In the genomic region with DNA sequence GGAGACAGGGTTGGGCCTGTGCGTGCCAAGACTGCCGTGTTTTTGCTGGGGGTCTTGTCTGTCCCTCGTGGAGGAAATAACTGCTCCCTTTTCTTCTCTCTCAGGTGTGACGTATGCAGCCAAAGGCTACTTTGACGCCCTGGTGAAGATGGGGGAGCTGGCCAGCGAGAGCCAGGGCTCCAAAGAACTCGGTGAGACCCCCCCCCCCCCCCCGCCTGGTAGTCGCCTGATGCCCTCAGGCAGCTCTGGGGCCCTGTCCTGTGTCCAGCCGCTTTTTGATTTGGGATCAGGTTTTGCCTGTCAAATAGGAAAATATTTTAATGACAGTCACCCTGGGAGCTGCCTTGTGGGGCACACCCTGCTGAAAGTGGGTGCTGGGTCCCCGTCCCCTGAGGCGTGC, we compare ENCODE assay signal across 14 cellular contexts. TPM values are rescaled to one million over a fixed set of nuclear protein-coding genes. Genes with fewer than 3 reads are reported as not detected.
A peak's percentile ranks its signal among the peaks of the same experiment; 100 is the strongest.
DNase-seq lines count a peak whose midpoint lies in the region; ATAC-seq and TF ChIP-seq lines count a peak whose summit lies in the region.
"Had no signal": no experiment of that assay in that cellular context is flagged by ENCODE, and none has a peak within 500 bp of the region (broad histone marks: within the 10 kb centered on the region; RNA-seq: fewer than 3 reads in every experiment).

No MANE protein-coding gene starts in this region.

- H3K4me1 ChIP-seq in right atrium auricular region (peaks cover 0 to 42% of the 10 kb centered on the region in 2 donors), right cardiac atrium (ENCODE audit: control insufficient read depth, insufficient read depth, low read length) (peaks cover 13% of the 10 kb centered on the region), psoas muscle (peaks cover 9% of the 10 kb centered on the region)

- no peak overlapping the region for H3K27ac Mint-ChIP-seq in stimulated activated naive B cell treated with anti-CD40 and anti-IgM and Interleukin-4, amounts not matched to agents 10 μg/mL and 1 μg/mL and 100 μg/mL, for 72 hours
- H3K27ac Mint-ChIP-seq: T-helper 1 cell treated with Interleukin-12 subunit alpha and Interleukin-12 subunit beta and Interleukin-4 antibody, amounts not matched to agents 30 μg/mL and 1 μg/mL, for 36 hours had no signal

- H3K27me3 ChIP-seq in right atrium auricular region (no peaks in the 10 kb centered on the region), right cardiac atrium (ENCODE audit: control insufficient read depth, insufficient read depth) (no peaks in the 10 kb centered on the region), psoas muscle (ENCODE audit: insufficient read depth in 3 of 3, low read length in 2 of 3) (no peaks in the 10 kb centered on the region)
- H3K27me3 ChIP-seq: brain microvascular endothelial cell had no signal

- no peak overlapping the region for H3K4me3 Mint-ChIP-seq in stimulated activated naive B cell treated with anti-CD40 and anti-IgM and Interleukin-4, amounts not matched to agents 10 μg/mL and 1 μg/mL and 100 μg/mL, for 72 hours
- H3K4me3 Mint-ChIP-seq: T-helper 1 cell treated with Interleukin-12 subunit alpha and Interleukin-12 subunit beta and Interleukin-4 antibody, amounts not matched to agents 30 μg/mL and 1 μg/mL, for 36 hours had no signal

- H3K36me3 ChIP-seq in right atrium auricular region (peaks cover 10% of the 10 kb centered on the region), psoas muscle (ENCODE audit: insufficient read depth in 1 of 2, low read depth in 1 of 2) (no peaks in the 10 kb centered on the region)

- H3K9me3 Mint-ChIP-seq in stimulated activated naive B cell treated with anti-CD40 and anti-IgM and Interleukin-4, amounts not matched to agents 10 μg/mL and 1 μg/mL and 100 μg/mL, for 72 hours, result no peaks in the 10 kb centered on the region
- H3K9me3 Mint-ChIP-seq: T-helper 1 cell treated with Interleukin-12 subunit alpha and Interleukin-12 subunit beta and Interleukin-4 antibody, amounts not matched to agents 30 μg/mL and 1 μg/mL, for 36 hours had no signal

- no peak for DNase-seq in right atrium auricular region (ENCODE audit: low spot score)
- DNase-seq in Right ventricle myocardium inferior (ENCODE audit: missing footprints), result no peak
- no peak for DNase-seq in right cardiac atrium
- no peak for DNase-seq in psoas muscle
- DNase-seq in stimulated activated naive B cell treated with anti-CD40 and anti-IgM and Interleukin-4, amounts not matched to agents 10 μg/mL and 1 μg/mL and 100 μg/mL, for 72 hours, result no peak
- DNase-seq in DMS 273 treated with DMSO at 0.1 percent for 48 hours (lab: John Stamatoyannopoulos, UW), result no peak
- no peak for DNase-seq in GM13976 (ENCODE audit: low spot score)
- DNase-seq in NCI-H226, result no peak
- DNase-seq: brain microvascular endothelial cell, DMS53, NCI-H1105 treated with DMSO at 0.1 percent for 48 hours, NCI-H446 treated with DMSO at 0.1 percent for 48 hours had no signal

- WGBS in right cardiac atrium, result 68% methylated on average over 12 of the region's 12 CpGs
- WGBS in psoas muscle, 3 donors, result 74 to 89% (median 87%) methylated on average over 12 of the region's 12 CpGs

- ATAC-seq in Right ventricle myocardium inferior, result no peak
- no peak for ATAC-seq in right cardiac atrium
- no peak for ATAC-seq in psoas muscle
- ATAC-seq in stimulated activated naive B cell treated with anti-CD40 and anti-IgM and Interleukin-4, amounts not matched to agents 10 μg/mL and 1 μg/mL and 100 μg/mL, for 72 hours (replicated peaks), result no peak
- ATAC-seq: HepG2 had no signal

- H3K9me3 ChIP-seq in right atrium auricular region (no peaks in the 10 kb centered on the region), right cardiac atrium (ENCODE audit: control insufficient read depth, low read length) (no peaks in the 10 kb centered on the region), psoas muscle (no peaks in the 10 kb centered on the region)

- in situ Hi-C loops in GM13976 (cut with MboI; ENCODE audit: low sequenced_read_pairs, unreplicated experiment), result no loop called here

- TF ChIP-seq CTCF in right atrium auricular region (IDR thresholded peaks at IDR 0.05) (no peak), psoas muscle (IDR thresholded peaks at IDR 0.05) (no peak), GM13976 (IDR thresholded peaks at IDR 0.05; ENCODE audit: borderline replicate concordance, control extremely low read depth, extremely low read depth, insufficient read depth, missing control alignments) (no peak)

- H3K36me3 Mint-ChIP-seq in stimulated activated naive B cell treated with anti-CD40 and anti-IgM and Interleukin-4, amounts not matched to agents 10 μg/mL and 1 μg/mL and 100 μg/mL, for 72 hours, result peaks cover 0 to 2% of the 10 kb centered on the region in 2 donors

- no peaks in the 10 kb centered on the region for H3K27me3 Mint-ChIP-seq in stimulated activated naive B cell treated with anti-CD40 and anti-IgM and Interleukin-4, amounts not matched to agents 10 μg/mL and 1 μg/mL and 100 μg/mL, for 72 hours

- peak overlapping the region in 1 of 2 donors; percentile 11 for H3K4me3 ChIP-seq in right atrium auricular region
- no peak overlapping the region for H3K4me3 ChIP-seq in right cardiac atrium (ENCODE audit: low read length)
- H3K4me3 ChIP-seq in psoas muscle, result peak overlapping the region; percentile 11

- H3K4me1 Mint-ChIP-seq in stimulated activated naive B cell treated with anti-CD40 and anti-IgM and Interleukin-4, amounts not matched to agents 10 μg/mL and 1 μg/mL and 100 μg/mL, for 72 hours, result no peaks in the 10 kb centered on the region

- intact Hi-C loops in Right ventricle myocardium inferior (cut with DNase I) (no loop called here), right cardiac atrium (cut with DNase I) (no loop called here), psoas muscle (cut with DNase I) (no loop called here)

- H3K27ac ChIP-seq in right atrium auricular region, result peak overlapping the region; percentile 80 to 96
- peak overlapping the region; percentile 95 for H3K27ac ChIP-seq in right cardiac atrium (ENCODE audit: low read length)
- H3K27ac ChIP-seq in psoas muscle, result peak overlapping the region; percentile 58
- H3K27ac ChIP-seq: brain microvascular endothelial cell had no signal

RNA-seq across cellular contexts. Expression of gene BAIAP2, which starts 22.8 kb away (rescaled TPM):
- 10 to 100 TPM; 27.9 to 36.5 TPM for total RNA-seq in right atrium auricular region
- 32.1 TPM for total RNA-seq in Right ventricle myocardium inferior
- 10 to 100 TPM; 20.5 to 39.5 (median 33.8) TPM for total RNA-seq in right cardiac atrium
- 31.8 TPM for polyA plus RNA-seq in right cardiac atrium
- total RNA-seq in psoas muscle, result 10 to 100 TPM in 2 of 4 donors, 1 to 10 TPM in 2; 4.7 to 28.9 (median 10.0) TPM
- polyA plus RNA-seq in psoas muscle, result 10 to 100 TPM in 1 of 3 donors, 1 to 10 TPM in 2; 3.9 to 13.5 (median 6.5) TPM
